12 cellular contexts compared by ENCODE assay signal in the genomic region with DNA sequence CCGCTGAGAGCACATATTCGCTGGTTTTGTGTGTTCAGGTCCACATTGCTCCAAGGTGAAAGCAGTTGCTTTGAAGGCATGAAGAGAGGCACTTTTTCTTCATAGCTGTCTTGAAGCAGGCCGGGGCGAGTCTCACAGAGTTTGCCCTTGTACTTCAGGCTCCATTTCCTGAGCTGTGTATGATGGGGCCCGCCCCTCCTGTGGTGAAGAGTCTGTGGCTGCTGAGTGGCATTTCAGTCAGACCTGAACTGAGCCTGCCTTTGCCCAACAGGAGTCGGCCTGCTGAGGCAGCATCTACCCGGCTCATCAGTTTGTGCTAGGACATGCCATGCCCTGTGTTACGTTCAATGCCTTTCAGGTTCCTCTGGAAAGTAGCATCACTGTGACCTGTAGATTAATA. TPM values are rescaled to one million over a fixed set of nuclear protein-coding genes. Genes with fewer than 3 reads are reported as not detected.
DNase-seq lines count a peak whose midpoint lies in the region; FAIRE-seq lines count a peak whose summit lies in the region.
"Had no signal": no experiment of that assay in that cellular context is flagged by ENCODE, and none has a peak within 500 bp of the region (broad histone marks: within the 10 kb centered on the region; RNA-seq: fewer than 3 reads in every experiment).

No MANE protein-coding gene starts in this region.

- H3K27me3 Mint-ChIP-seq in activated naive CD4-positive, alpha-beta T cell treated with anti-CD3 and anti-CD28 coated beads for 36 hours (ENCODE audit: low read depth), result no peaks in the 10 kb centered on the region

- H3K27ac Mint-ChIP-seq in activated naive CD4-positive, alpha-beta T cell treated with anti-CD3 and anti-CD28 coated beads for 36 hours, result peak overlapping the region; percentile 98
- H3K27ac Mint-ChIP-seq: nephron progenitor cell had no signal

- H3K27me3 ChIP-seq in H7 (ENCODE audit: control insufficient read depth, insufficient read depth, low read length), result no peaks in the 10 kb centered on the region

- FAIRE-seq in GM18507 (lab: Jason Lieb, UNC), result peak; percentile 33
- FAIRE-seq: G401.6, K562 had no signal

- intact Hi-C loops in activated naive CD4-positive, alpha-beta T cell treated with anti-CD3 and anti-CD28 coated beads for 36 hours (cut with micrococcal nuclease), result loop anchor here (1.0 to 5.0 kb wide), 4 partner anchors 9 to 442 kb away; no protein-coding TSS in a partner anchor

- no peaks in the 10 kb centered on the region for H3K9me3 Mint-ChIP-seq in activated naive CD4-positive, alpha-beta T cell treated with anti-CD3 and anti-CD28 coated beads for 36 hours
- H3K9me3 Mint-ChIP-seq: nephron progenitor cell had no signal

- CTCF ChIA-PET in activated naive CD4-positive, alpha-beta T cell treated with anti-CD3 and anti-CD28 coated beads for 36 hours (lab: Charles Lee), result interaction anchor here (1.1 to 2.8 kb wide), 7 partner anchors 9 to 244 kb away, joined by 3 to 12 read pairs (median 5); no protein-coding TSS in a partner anchor

- H3K4me3 ChIP-seq in H7 (ENCODE audit: insufficient read depth, low read depth, low read length), result no peak overlapping the region
- H3K4me3 ChIP-seq: K562 had no signal

- peaks cover 22% of the 10 kb centered on the region for H3K36me3 Mint-ChIP-seq in activated naive CD4-positive, alpha-beta T cell treated with anti-CD3 and anti-CD28 coated beads for 36 hours (ENCODE audit: low read depth)

- peak overlapping the region; percentile 68 for H3K4me3 Mint-ChIP-seq in activated naive CD4-positive, alpha-beta T cell treated with anti-CD3 and anti-CD28 coated beads for 36 hours
- H3K4me3 Mint-ChIP-seq: nephron progenitor cell had no signal

- H3K4me1 Mint-ChIP-seq in activated naive CD4-positive, alpha-beta T cell treated with anti-CD3 and anti-CD28 coated beads for 36 hours (ENCODE audit: low read depth), result peaks cover 87% of the 10 kb centered on the region

- H3K36me3 ChIP-seq in H7 (replicated peaks; ENCODE audit: control insufficient read depth, insufficient read depth, low read length), result no peaks in the 10 kb centered on the region

- DNase-seq in GM18507 (ENCODE audit: extremely low spot score, insufficient read length, low read depth), result no peak
- DNase-seq in T-helper 1 cell, result peak; percentile 57 to 89 (median 73)
- peak; percentile 94 for DNase-seq in activated naive CD4-positive, alpha-beta T cell treated with anti-CD3 and anti-CD28 coated beads for 36 hours
- peak; percentile 84 for DNase-seq in stimulated activated CD4-positive, alpha-beta T cell treated with anti-CD3 and anti-CD28 coated beads, Interleukin-1b, Interleukin-23, amount 100 ng/mL, for 48 hours
- no peak for DNase-seq in DMS153 treated with DMSO at 0.1 percent for 48 hours (lab: John Stamatoyannopoulos, UW; ENCODE audit: unreplicated experiment)
- DNase-seq in H7, result no peak
- DNase-seq in hippocampal formation (lab: John Stamatoyannopoulos, UW), result no peak
- DNase-seq in NCI-H1092 treated with DMSO at 0.1 percent for 48 hours (lab: John Stamatoyannopoulos, UW), result no peak
- DNase-seq: nephron progenitor cell had no signal

RNA-seq across cellular contexts. Expression of gene C1QTNF9, which starts 44.4 kb away (rescaled TPM):
- not detected for total RNA-seq in activated naive CD4-positive, alpha-beta T cell treated with anti-CD3 and anti-CD28 coated beads for 36 hours
- 0.10 TPM in 1 of 2 replicates, not detected in the other for total RNA-seq in H7 (2014; rRNA removed; shearing (Covaris generic))
- total RNA-seq: cerebellum, K562 had no signal

Comparison
In these comparisons a context has a peak if more than half of its experiments do, and no peak if none do; other contexts are left out.
1. DNase-seq: peak in T-helper 1 cell (5 of 5), activated naive CD4-positive, alpha-beta T cell treated with anti-CD3 and anti-CD28 coated beads for 36 hours (single experiment) and stimulated activated CD4-positive, alpha-beta T cell treated with anti-CD3 and anti-CD28 coated beads, Interleukin-1b, Interleukin-23, amount 100 ng/mL, for 48 hours (single experiment); none in GM18507 (single experiment), DMS153 treated with DMSO at 0.1 percent for 48 hours (single experiment), H7 (single experiment), hippocampal formation (0 of 2) and NCI-H1092 treated with DMSO at 0.1 percent for 48 hours (single experiment).